In genomic region chr6:28774292-28775051, GRCh38 we compare ENCODE assay signal across 20 cellular contexts.
DNase-seq lines count a peak whose midpoint lies in the region; ATAC-seq and TF ChIP-seq lines count a peak whose summit lies in the region.
"Had no signal": no experiment of that assay in that cellular context is flagged by ENCODE, and none has a peak within 500 bp of the region (broad histone marks: within the 10 kb centered on the region; RNA-seq: fewer than 3 reads in every experiment).

No MANE protein-coding gene starts in this region.

- H3K27ac ChIP-seq in iPS-20b (ENCODE audit: low read length), result no peak overlapping the region
- H3K27ac ChIP-seq: cardiac muscle cell, foreskin keratinocyte, lower lobe of right lung, pancreas, sigmoid colon, SJCRH30, thoracic aorta had no signal

- H3K4me1 ChIP-seq in iPS-20b (ENCODE audit: insufficient read depth, low read length), result peaks cover 33% of the 10 kb centered on the region
- H3K4me1 ChIP-seq: foreskin keratinocyte, lower lobe of right lung, pancreas, sigmoid colon, SJCRH30 had no signal

- peaks cover 20% of the 10 kb centered on the region for H3K36me3 Mint-ChIP-seq in stimulated activated naive CD8-positive, alpha-beta T cell treated with anti-CD3 and anti-CD28 coated beads, Interleukin-15, Interleukin-2, amounts not matched to agents 100 ng/mL and 50 ng/mL, for 24 hours (ENCODE audit: low read depth)
- H3K36me3 Mint-ChIP-seq in activated T-helper 1 cell treated with anti-CD3 and anti-CD28 coated beads, Interleukin-12 subunit alpha, Interleukin-12 subunit beta, Interleukin-2, Interleukin-4 antibody, amounts not matched to agents 30 ng/mL and 10 ng/mL and 1 ng/mL, durations not matched to agents 14 hours and 24 hours and 36 hours (ENCODE audit: low read depth), result peaks cover 5% of the 10 kb centered on the region

- DNase-seq in stimulated activated naive CD8-positive, alpha-beta T cell treated with anti-CD3 and anti-CD28 coated beads, Interleukin-15, amount 100 ng/mL, for 72 hours, result no peak
- no peak for DNase-seq in activated T-helper 1 cell treated with anti-CD3 and anti-CD28 coated beads, Interleukin-12 subunit alpha, Interleukin-12 subunit beta, Interleukin-2, Interleukin-4 antibody, amounts not matched to agents 30 ng/mL and 10 ng/mL and 1 ng/mL, durations not matched to agents 14 hours and 24 hours and 36 hours (ENCODE audit: low spot score)
- DNase-seq in omental fat pad (ENCODE audit: low spot score), result no peak
- DNase-seq: amygdala, DMS53, foreskin keratinocyte, hippocampal formation, lower lobe of right lung, NCI-H1105, pancreas, sigmoid colon, SJCRH30 had no signal

- intact Hi-C loops in activated T-helper 1 cell treated with anti-CD3 and anti-CD28 coated beads, Interleukin-12 subunit alpha, Interleukin-12 subunit beta, Interleukin-2, Interleukin-4 antibody, amounts not matched to agents 30 ng/mL and 10 ng/mL and 1 ng/mL, durations not matched to agents 14 hours and 24 hours and 36 hours (cut with micrococcal nuclease), result loop anchor here (2.0 to 5.0 kb wide), 3 partner anchors 34 to 1477 kb away; no protein-coding TSS in a partner anchor

- TF ChIP-seq CTCF in omental fat pad (IDR thresholded peaks at IDR 0.05), result no peak

- H3K27me3 Mint-ChIP-seq in stimulated activated naive CD8-positive, alpha-beta T cell treated with anti-CD3 and anti-CD28 coated beads, Interleukin-15, Interleukin-2, amounts not matched to agents 100 ng/mL and 50 ng/mL, for 24 hours, result peaks cover 92% of the 10 kb centered on the region
- peaks cover 100% of the 10 kb centered on the region for H3K27me3 Mint-ChIP-seq in stimulated activated naive CD8-positive, alpha-beta T cell treated with anti-CD3 and anti-CD28 coated beads, Interleukin-15, amount 100 ng/mL, for 72 hours
- H3K27me3 Mint-ChIP-seq in activated T-helper 1 cell treated with anti-CD3 and anti-CD28 coated beads, Interleukin-12 subunit alpha, Interleukin-12 subunit beta, Interleukin-2, Interleukin-4 antibody, amounts not matched to agents 30 ng/mL and 10 ng/mL and 1 ng/mL, durations not matched to agents 14 hours and 24 hours and 36 hours (ENCODE audit: insufficient read depth), result peaks cover 91% of the 10 kb centered on the region

- H3K27ac Mint-ChIP-seq in stimulated activated naive CD8-positive, alpha-beta T cell treated with anti-CD3 and anti-CD28 coated beads, Interleukin-15, Interleukin-2, amounts not matched to agents 100 ng/mL and 50 ng/mL, for 24 hours, result peak overlapping the region; percentile 9
- peak overlapping the region in 1 of 2 donors; percentile 2 for H3K27ac Mint-ChIP-seq in stimulated activated naive CD8-positive, alpha-beta T cell treated with anti-CD3 and anti-CD28 coated beads, Interleukin-15, amount 100 ng/mL, for 72 hours
- H3K27ac Mint-ChIP-seq in activated T-helper 1 cell treated with anti-CD3 and anti-CD28 coated beads, Interleukin-12 subunit alpha, Interleukin-12 subunit beta, Interleukin-2, Interleukin-4 antibody, amounts not matched to agents 30 ng/mL and 10 ng/mL and 1 ng/mL, durations not matched to agents 14 hours and 24 hours and 36 hours, result peak overlapping the region; percentile 84

- no peak for ATAC-seq in stimulated activated naive CD8-positive, alpha-beta T cell treated with anti-CD3 and anti-CD28 coated beads, Interleukin-15, amount 100 ng/mL, for 72 hours
- ATAC-seq in GM19467 (IDR thresholded peaks at IDR 0.05; ENCODE audit: unreplicated experiment), result no peak
- ATAC-seq in omental fat pad (ENCODE audit: low FRiP score), result no peak
- ATAC-seq in GM19035 (IDR thresholded peaks at IDR 0.05; ENCODE audit: unreplicated experiment), result no peak
- ATAC-seq: foreskin keratinocyte, GM12878, lower lobe of right lung, Panc1, pancreas had no signal

- no peak overlapping the region for H3K4me3 Mint-ChIP-seq in stimulated activated naive CD8-positive, alpha-beta T cell treated with anti-CD3 and anti-CD28 coated beads, Interleukin-15, Interleukin-2, amounts not matched to agents 100 ng/mL and 50 ng/mL, for 24 hours
- no peak overlapping the region for H3K4me3 Mint-ChIP-seq in stimulated activated naive CD8-positive, alpha-beta T cell treated with anti-CD3 and anti-CD28 coated beads, Interleukin-15, amount 100 ng/mL, for 72 hours
- H3K4me3 Mint-ChIP-seq in activated T-helper 1 cell treated with anti-CD3 and anti-CD28 coated beads, Interleukin-12 subunit alpha, Interleukin-12 subunit beta, Interleukin-2, Interleukin-4 antibody, amounts not matched to agents 30 ng/mL and 10 ng/mL and 1 ng/mL, durations not matched to agents 14 hours and 24 hours and 36 hours, result no peak overlapping the region

- no peaks in the 10 kb centered on the region; the same call in 1 of the 2 replicates for H3K9me3 ChIP-seq in iPS-20b (ENCODE audit: insufficient read depth, low read depth, low read length)
- H3K9me3 ChIP-seq: lower lobe of right lung, pancreas, SJCRH30, thoracic aorta had no signal

- peaks cover 100% of the 10 kb centered on the region for H3K27me3 ChIP-seq in iPS-20b (ENCODE audit: insufficient read depth, low read length)
- H3K27me3 ChIP-seq: SJCRH30 had no signal

- H3K36me3 ChIP-seq in iPS-20b (ENCODE audit: insufficient read depth, low read depth, low read length), result no peaks in the 10 kb centered on the region
- H3K36me3 ChIP-seq: cardiac muscle cell, lower lobe of right lung, pancreas, sigmoid colon, SJCRH30, thoracic aorta had no signal

- peaks cover 13% of the 10 kb centered on the region for H3K4me1 Mint-ChIP-seq in stimulated activated naive CD8-positive, alpha-beta T cell treated with anti-CD3 and anti-CD28 coated beads, Interleukin-15, Interleukin-2, amounts not matched to agents 100 ng/mL and 50 ng/mL, for 24 hours (ENCODE audit: low read depth)
- H3K4me1 Mint-ChIP-seq in stimulated activated naive CD8-positive, alpha-beta T cell treated with anti-CD3 and anti-CD28 coated beads, Interleukin-15, amount 100 ng/mL, for 72 hours, result peaks cover 24% of the 10 kb centered on the region
- H3K4me1 Mint-ChIP-seq in activated T-helper 1 cell treated with anti-CD3 and anti-CD28 coated beads, Interleukin-12 subunit alpha, Interleukin-12 subunit beta, Interleukin-2, Interleukin-4 antibody, amounts not matched to agents 30 ng/mL and 10 ng/mL and 1 ng/mL, durations not matched to agents 14 hours and 24 hours and 36 hours (ENCODE audit: low read depth), result peaks cover 9% of the 10 kb centered on the region

- peak overlapping the region; percentile 65 for H3K4me3 ChIP-seq in iPS-20b (ENCODE audit: low read length)
- H3K4me3 ChIP-seq: GM12878, lower lobe of right lung, pancreas, sigmoid colon, SJCRH30, thoracic aorta had no signal

- H3K9me3 Mint-ChIP-seq in stimulated activated naive CD8-positive, alpha-beta T cell treated with anti-CD3 and anti-CD28 coated beads, Interleukin-15, Interleukin-2, amounts not matched to agents 100 ng/mL and 50 ng/mL, for 24 hours, result peaks cover 37% of the 10 kb centered on the region
- peaks cover 6 to 54% of the 10 kb centered on the region in 2 donors for H3K9me3 Mint-ChIP-seq in stimulated activated naive CD8-positive, alpha-beta T cell treated with anti-CD3 and anti-CD28 coated beads, Interleukin-15, amount 100 ng/mL, for 72 hours
- peaks cover 12% of the 10 kb centered on the region for H3K9me3 Mint-ChIP-seq in activated T-helper 1 cell treated with anti-CD3 and anti-CD28 coated beads, Interleukin-12 subunit alpha, Interleukin-12 subunit beta, Interleukin-2, Interleukin-4 antibody, amounts not matched to agents 30 ng/mL and 10 ng/mL and 1 ng/mL, durations not matched to agents 14 hours and 24 hours and 36 hours

- H3K9ac ChIP-seq in iPS-20b (ENCODE audit: low read depth, low read length), result no peak overlapping the region
